In the genomic region with DNA sequence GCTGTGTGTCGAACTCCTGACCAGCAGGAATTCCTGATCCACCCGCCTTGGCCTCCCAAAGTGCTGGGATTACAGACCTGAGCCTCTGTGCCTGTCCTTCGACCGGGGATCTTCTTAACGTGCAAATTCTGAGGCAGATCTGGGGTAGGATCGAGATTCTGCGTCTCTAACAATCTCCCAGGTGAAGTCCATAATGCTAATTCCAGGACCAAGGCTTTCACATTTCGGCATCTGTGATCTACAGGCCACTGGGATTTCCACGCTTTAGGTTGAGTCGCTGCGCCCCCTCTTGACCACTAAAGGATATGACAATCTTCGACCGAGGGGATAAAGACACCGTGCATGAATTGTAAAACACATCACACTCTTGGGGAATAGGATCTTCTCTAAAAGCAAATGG, we compare ENCODE assay signal across 9 cellular contexts. TPM values are rescaled to one million over a fixed set of nuclear protein-coding genes. Genes with fewer than 3 reads are reported as not detected.
A peak's percentile ranks its signal among the peaks of the same experiment; 100 is the strongest.
DNase-seq lines count a peak whose midpoint lies in the region; ATAC-seq and TF ChIP-seq lines count a peak whose summit lies in the region.
"Had no signal": no experiment of that assay in that cellular context is flagged by ENCODE, and none has a peak within 500 bp of the region (broad histone marks: within the 10 kb centered on the region; RNA-seq: fewer than 3 reads in every experiment).

No MANE protein-coding gene starts in this region.

- H3K27ac Mint-ChIP-seq in T-helper 2 cell treated with Interferon-gamma antibody and Interleukin-4, amounts not matched to agents 5 μg/mL and 100 μg/mL, for 36 hours: peak overlapping the region; percentile 57
- peak overlapping the region in 4 of 5 experiments; percentile 9 to 52 (median 38) for H3K27ac Mint-ChIP-seq in brain

- intact Hi-C loops in A673 (cut with micrococcal nuclease; ENCODE audit: unreplicated experiment): loop anchor here (1.0 to 5.0 kb wide), 2 partner anchors 171 to 441 kb away; no protein-coding TSS in a partner anchor

- peaks cover 20% of the 10 kb centered on the region for H3K4me1 Mint-ChIP-seq in T-helper 2 cell treated with Interferon-gamma antibody and Interleukin-4, amounts not matched to agents 5 μg/mL and 100 μg/mL, for 36 hours (ENCODE audit: low read depth)
- peaks cover 20% of the 10 kb centered on the region for H3K4me1 Mint-ChIP-seq in brain

- H3K9me3 ChIP-seq in A673 (ENCODE audit: low read depth, low read length, poor library complexity, severe bottlenecking): no peaks in the 10 kb centered on the region
- no peaks in the 10 kb centered on the region for H3K9me3 ChIP-seq in smooth muscle cell (replicated peaks; ENCODE audit: low read depth)

- DNase-seq in A673 (ENCODE audit: low spot score) (peak; percentile 84), GM19238 (ENCODE audit: insufficient read length, low spot score) (peak; percentile 50), NCI-H2107 treated with DMSO at 0.1 percent for 48 hours (lab: John Stamatoyannopoulos, UW; ENCODE audit: unreplicated experiment) (peak; percentile 80), iPS-NIHi7 (ENCODE audit: extremely low spot score) (peak; percentile 68), smooth muscle cell (lab: John Stamatoyannopoulos, UW; ENCODE audit: unreplicated experiment) (no peak)
- DNase-seq in T-helper 2 cell treated with Interferon-gamma antibody and Interleukin-4, amounts not matched to agents 5 μg/mL and 100 μg/mL, for 36 hours (ENCODE audit: low spot score): peak; percentile 48

- H3K4me3 ChIP-seq in A673 (ENCODE audit: low read depth, low read length, poor library complexity, severe bottlenecking) (no peak overlapping the region), smooth muscle cell (no peak overlapping the region)

- POLR2A ChIA-PET in A673 (lab: Charles Lee; ENCODE audit: low non-redundant PET): interaction anchor here (0.6 kb wide), 1 partner anchor 11 kb away, joined by 4 read pairs; no protein-coding TSS in a partner anchor

- H3K36me3 Mint-ChIP-seq in T-helper 2 cell treated with Interferon-gamma antibody and Interleukin-4, amounts not matched to agents 5 μg/mL and 100 μg/mL, for 36 hours (ENCODE audit: low read depth): no peaks in the 10 kb centered on the region
- no peaks in the 10 kb centered on the region for H3K36me3 Mint-ChIP-seq in brain

- 17% methylated on average over 14 of the region's 14 CpGs for WGBS in smooth muscle cell (ENCODE audit: low lambda C conversion rate)

- no peaks in the 10 kb centered on the region for H3K79me2 ChIP-seq in smooth muscle cell (ENCODE audit: low read depth)

- H3K27me3 ChIP-seq in A673 (replicated peaks; ENCODE audit: insufficient read depth, low read depth, low read length, poor library complexity) (no peaks in the 10 kb centered on the region), smooth muscle cell (ENCODE audit: low read depth) (no peaks in the 10 kb centered on the region)

- H3F3A ChIP-seq in smooth muscle cell (ENCODE audit: low read depth): no peaks in the 10 kb centered on the region

- no TSS peak for BruUV-seq in A673 (replicated peaks; lab: Mats Ljungman, UMichigan)

- no peak for ATAC-seq in GM21515 (IDR thresholded peaks at IDR 0.05; ENCODE audit: unreplicated experiment)

- H2AFZ ChIP-seq in smooth muscle cell (ENCODE audit: low read depth): no peak overlapping the region

- TF ChIP-seq CTCF in A673 (conservative IDR thresholded peaks at IDR 0.05; ENCODE audit: low read depth, low read length) (peak; percentile 89), brain (conservative IDR thresholded peaks at IDR 0.05) (peak; percentile 87 to 90), smooth muscle cell (IDR thresholded peaks at IDR 0.05; ENCODE audit: borderline replicate concordance, insufficient read depth, poor library complexity, severe bottlenecking) (peak; percentile 85)

- no peak overlapping the region for H3K9ac ChIP-seq in smooth muscle cell (ENCODE audit: low read depth)

- no peak overlapping the region for H3K4me2 ChIP-seq in smooth muscle cell

- CTCF ChIA-PET in A673 (lab: Charles Lee): interaction anchor here (0.6 to 1.0 kb wide), 2 partner anchors 19 to 212 kb away, joined by 3 to 4 read pairs; no protein-coding TSS in a partner anchor

- H4K20me1 ChIP-seq in smooth muscle cell (ENCODE audit: low read depth): no peaks in the 10 kb centered on the region

- H3K36me3 ChIP-seq in A673 (ENCODE audit: insufficient read depth, low read length, poor library complexity, severe bottlenecking): no peaks in the 10 kb centered on the region
- no peaks in the 10 kb centered on the region for H3K36me3 ChIP-seq in smooth muscle cell (ENCODE audit: low read depth)

- H3K27ac ChIP-seq in A673 (ENCODE audit: low read depth, low read length, poor library complexity, severe bottlenecking) (no peak overlapping the region), smooth muscle cell (ENCODE audit: low read depth) (no peak overlapping the region)
- H3K27ac ChIP-seq: epithelial cell of prostate had no signal

- peaks cover 14% of the 10 kb centered on the region for H3K4me1 ChIP-seq in A673 (ENCODE audit: insufficient read depth, low read length, poor library complexity, severe bottlenecking)
- H3K4me1 ChIP-seq in smooth muscle cell (ENCODE audit: low read depth): peaks cover 3% of the 10 kb centered on the region

- H3K4me3 Mint-ChIP-seq in T-helper 2 cell treated with Interferon-gamma antibody and Interleukin-4, amounts not matched to agents 5 μg/mL and 100 μg/mL, for 36 hours: no peak overlapping the region
- H3K4me3 Mint-ChIP-seq in brain: peak overlapping the region in 2 of 5 experiments; percentile 5 to 6

- no peaks in the 10 kb centered on the region for H3K9me3 Mint-ChIP-seq in T-helper 2 cell treated with Interferon-gamma antibody and Interleukin-4, amounts not matched to agents 5 μg/mL and 100 μg/mL, for 36 hours
- peaks cover 0 to 3% (median 0%) of the 10 kb centered on the region in 5 experiments for H3K9me3 Mint-ChIP-seq in brain

- peaks cover 2% of the 10 kb centered on the region for H3K27me3 Mint-ChIP-seq in T-helper 2 cell treated with Interferon-gamma antibody and Interleukin-4, amounts not matched to agents 5 μg/mL and 100 μg/mL, for 36 hours (ENCODE audit: low read depth)
- H3K27me3 Mint-ChIP-seq in brain: peaks cover 13% of the 10 kb centered on the region

RNA-seq across cellular contexts. Expression of a gene that starts 24.8 kb away (rescaled TPM):
- total RNA-seq in A673 (2021) (10.2 and 13.7 TPM in 2 replicates), smooth muscle cell (1,280 and 1,300 TPM in 2 replicates)
- polyA plus RNA-seq in brain (ENCODE audit: insufficient read depth, low read depth, low replicate concordance) (9.4 TPM), smooth muscle cell (1,543 and 1,567 TPM in 2 replicates)

Comparison
In these comparisons a context has a peak if more than half of its experiments do, and no peak if none do; other contexts are left out.
1. RNA of a gene that starts 24.8 kb away (total RNA-seq): 1,280 to 1,300 TPM in smooth muscle cell; 10.2 to 13.7 TPM in A673; every median in the first group is over 10 times any median in the second.
2. Peak in every context shown above with its lines, with median percentiles within 50 percentile points of each other: CTCF ChIP-seq.